ENCODE assay signal across 1 cellular context in genomic region chr1:185316163-185317033, GRCh38.
A peak's percentile ranks its signal among the peaks of the same experiment; 100 is the strongest.
TF ChIP-seq lines count a peak whose summit lies in the region.

No MANE protein-coding gene starts in this region.

TF ChIP-seq in HepG2, 621 proteins besides CTCF, POLR2A, EP300 and RAD21 (continued from another document and continues in another):
- no peak for TF ChIP-seq MBD4 (IDR thresholded peaks at IDR 0.05; ENCODE audit: borderline replicate concordance, low read length)
- no peak for TF ChIP-seq ONECUT2 (CRISPR knock-in tag; IDR thresholded peaks at IDR 0.05)
- no peak for TF ChIP-seq MEIS2 (CRISPR knock-in tag; IDR thresholded peaks at IDR 0.05)
- TF ChIP-seq, protein P1, sequence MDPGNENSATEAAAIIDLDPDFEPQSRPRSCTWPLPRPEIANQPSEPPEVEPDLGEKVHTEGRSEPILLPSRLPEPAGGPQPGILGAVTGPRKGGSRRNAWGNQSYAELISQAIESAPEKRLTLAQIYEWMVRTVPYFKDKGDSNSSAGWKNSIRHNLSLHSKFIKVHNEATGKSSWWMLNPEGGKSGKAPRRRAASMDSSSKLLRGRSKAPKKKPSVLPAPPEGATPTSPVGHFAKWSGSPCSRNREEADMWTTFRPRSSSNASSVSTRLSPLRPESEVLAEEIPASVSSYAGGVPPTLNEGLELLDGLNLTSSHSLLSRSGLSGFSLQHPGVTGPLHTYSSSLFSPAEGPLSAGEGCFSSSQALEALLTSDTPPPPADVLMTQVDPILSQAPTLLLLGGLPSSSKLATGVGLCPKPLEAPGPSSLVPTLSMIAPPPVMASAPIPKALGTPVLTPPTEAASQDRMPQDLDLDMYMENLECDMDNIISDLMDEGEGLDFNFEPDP (CRISPR knock-in tag; conservative IDR thresholded peaks at IDR 0.05), result no peak
- TF ChIP-seq SNAPC5 (CRISPR knock-in tag; IDR thresholded peaks at IDR 0.05; ENCODE audit: borderline replicate concordance), result no peak
- TF ChIP-seq PRPF4 (IDR thresholded peaks at IDR 0.05; ENCODE audit: low read depth, low read length, poor library complexity, severe bottlenecking), result no peak
- TF ChIP-seq MAFG (CRISPR knock-in tag; IDR thresholded peaks at IDR 0.05), result no peak
- peak; percentile 53 for TF ChIP-seq ASH2L (IDR thresholded peaks at IDR 0.05; ENCODE audit: insufficient read length, low read depth, low read length)
- no peak for TF ChIP-seq ETV5 (CRISPR knock-in tag; IDR thresholded peaks at IDR 0.05; ENCODE audit: borderline replicate concordance)
- TF ChIP-seq HOXA7 (CRISPR knock-in tag; IDR thresholded peaks at IDR 0.05), result no peak
- TF ChIP-seq PAXIP1 (CRISPR knock-in tag; conservative IDR thresholded peaks at IDR 0.05), result no peak
- TF ChIP-seq ZNF180 (CRISPR knock-in tag; IDR thresholded peaks at IDR 0.05; ENCODE audit: borderline replicate concordance, low read depth), result no peak
- no peak for TF ChIP-seq HMG20B (CRISPR knock-in tag; conservative IDR thresholded peaks at IDR 0.05)
- 0 out of 2 replicates have a peak, but pooled peaks have one; percentile 7 for TF ChIP-seq ZNF317 (CRISPR knock-in tag; IDR thresholded peaks at IDR 0.05)
- TF ChIP-seq FOXM1 (CRISPR knock-in tag; IDR thresholded peaks at IDR 0.05), result no peak
- TF ChIP-seq KLF16 (CRISPR knock-in tag; IDR thresholded peaks at IDR 0.05), result no peak
- 0 out of 2 replicates have a peak, but pooled peaks have one; percentile 1 for TF ChIP-seq ZBTB42 (CRISPR knock-in tag; IDR thresholded peaks at IDR 0.05)
- TF ChIP-seq SIX1 (CRISPR knock-in tag; IDR thresholded peaks at IDR 0.05; ENCODE audit: borderline replicate concordance), result no peak
- no peak for TF ChIP-seq ZNF17 (CRISPR knock-in tag; IDR thresholded peaks at IDR 0.05)
- TF ChIP-seq GLMP (CRISPR knock-in tag; IDR thresholded peaks at IDR 0.05; ENCODE audit: borderline replicate concordance), result no peak
- TF ChIP-seq NFRKB (IDR thresholded peaks at IDR 0.05), result no peak
- no peak for TF ChIP-seq NKX3-1 (CRISPR knock-in tag; IDR thresholded peaks at IDR 0.05)
- TF ChIP-seq NCOA1 (CRISPR knock-in tag; IDR thresholded peaks at IDR 0.05), result no peak
- TF ChIP-seq HOXA5 (CRISPR knock-in tag; IDR thresholded peaks at IDR 0.05), result no peak
- no peak for TF ChIP-seq ZNF382 (CRISPR knock-in tag; IDR thresholded peaks at IDR 0.05; ENCODE audit: borderline replicate concordance)
- TF ChIP-seq ZNF572 (CRISPR knock-in tag; IDR thresholded peaks at IDR 0.05), result no peak
- TF ChIP-seq CEBPZ (IDR thresholded peaks at IDR 0.05; ENCODE audit: low read length), result no peak
- TF ChIP-seq, protein P2, sequence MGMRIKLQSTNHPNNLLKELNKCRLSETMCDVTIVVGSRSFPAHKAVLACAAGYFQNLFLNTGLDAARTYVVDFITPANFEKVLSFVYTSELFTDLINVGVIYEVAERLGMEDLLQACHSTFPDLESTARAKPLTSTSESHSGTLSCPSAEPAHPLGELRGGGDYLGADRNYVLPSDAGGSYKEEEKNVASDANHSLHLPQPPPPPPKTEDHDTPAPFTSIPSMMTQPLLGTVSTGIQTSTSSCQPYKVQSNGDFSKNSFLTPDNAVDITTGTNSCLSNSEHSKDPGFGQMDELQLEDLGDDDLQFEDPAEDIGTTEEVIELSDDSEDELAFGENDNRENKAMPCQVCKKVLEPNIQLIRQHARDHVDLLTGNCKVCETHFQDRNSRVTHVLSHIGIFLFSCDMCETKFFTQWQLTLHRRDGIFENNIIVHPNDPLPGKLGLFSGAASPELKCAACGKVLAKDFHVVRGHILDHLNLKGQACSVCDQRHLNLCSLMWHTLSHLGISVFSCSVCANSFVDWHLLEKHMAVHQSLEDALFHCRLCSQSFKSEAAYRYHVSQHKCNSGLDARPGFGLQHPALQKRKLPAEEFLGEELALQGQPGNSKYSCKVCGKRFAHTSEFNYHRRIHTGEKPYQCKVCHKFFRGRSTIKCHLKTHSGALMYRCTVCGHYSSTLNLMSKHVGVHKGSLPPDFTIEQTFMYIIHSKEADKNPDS (CRISPR knock-in tag; IDR thresholded peaks at IDR 0.05), result no peak
- no peak; the same call in 1 of the 2 replicates for TF ChIP-seq ZNF446 (CRISPR knock-in tag; IDR thresholded peaks at IDR 0.05)
- TF ChIP-seq ZNF549 (CRISPR knock-in tag; IDR thresholded peaks at IDR 0.05), result no peak
- TF ChIP-seq ZFX (CRISPR knock-in tag; IDR thresholded peaks at IDR 0.05; ENCODE audit: low read depth), result peak; percentile 56; the same call in 1 of the 2 replicates
- TF ChIP-seq, protein P3, sequence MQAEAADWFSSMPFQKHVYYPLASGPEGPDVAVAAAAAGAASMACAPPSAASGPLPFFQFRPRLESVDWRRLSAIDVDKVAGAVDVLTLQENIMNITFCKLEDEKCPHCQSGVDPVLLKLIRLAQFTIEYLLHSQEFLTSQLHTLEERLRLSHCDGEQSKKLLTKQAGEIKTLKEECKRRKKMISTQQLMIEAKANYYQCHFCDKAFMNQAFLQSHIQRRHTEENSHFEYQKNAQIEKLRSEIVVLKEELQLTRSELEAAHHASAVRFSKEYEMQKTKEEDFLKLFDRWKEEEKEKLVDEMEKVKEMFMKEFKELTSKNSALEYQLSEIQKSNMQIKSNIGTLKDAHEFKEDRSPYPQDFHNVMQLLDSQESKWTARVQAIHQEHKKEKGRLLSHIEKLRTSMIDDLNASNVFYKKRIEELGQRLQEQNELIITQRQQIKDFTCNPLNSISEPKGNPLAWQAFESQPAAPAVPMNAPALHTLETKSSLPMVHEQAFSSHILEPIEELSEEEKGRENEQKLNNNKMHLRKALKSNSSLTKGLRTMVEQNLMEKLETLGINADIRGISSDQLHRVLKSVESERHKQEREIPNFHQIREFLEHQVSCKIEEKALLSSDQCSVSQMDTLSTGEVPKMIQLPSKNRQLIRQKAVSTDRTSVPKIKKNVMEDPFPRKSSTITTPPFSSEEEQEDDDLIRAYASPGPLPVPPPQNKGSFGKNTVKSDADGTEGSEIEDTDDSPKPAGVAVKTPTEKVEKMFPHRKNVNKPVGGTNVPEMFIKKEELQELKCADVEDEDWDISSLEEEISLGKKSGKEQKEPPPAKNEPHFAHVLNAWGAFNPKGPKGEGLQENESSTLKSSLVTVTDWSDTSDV (CRISPR knock-in tag; IDR thresholded peaks at IDR 0.05), result 0 out of 2 replicates have a peak, but pooled peaks have one; percentile 47
- TF ChIP-seq CREB3 (CRISPR knock-in tag; IDR thresholded peaks at IDR 0.05), result no peak
- TF ChIP-seq, protein P4, sequence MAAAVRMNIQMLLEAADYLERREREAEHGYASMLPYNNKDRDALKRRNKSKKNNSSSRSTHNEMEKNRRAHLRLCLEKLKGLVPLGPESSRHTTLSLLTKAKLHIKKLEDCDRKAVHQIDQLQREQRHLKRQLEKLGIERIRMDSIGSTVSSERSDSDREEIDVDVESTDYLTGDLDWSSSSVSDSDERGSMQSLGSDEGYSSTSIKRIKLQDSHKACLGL (CRISPR knock-in tag; IDR thresholded peaks at IDR 0.05), result peak; percentile 43
- TF ChIP-seq ZNF143 (CRISPR knock-in tag; IDR thresholded peaks at IDR 0.05), result no peak
- no peak for TF ChIP-seq PAF1 (CRISPR knock-in tag; IDR thresholded peaks at IDR 0.05)
- no peak; the same call in 1 of the 2 replicates for TF ChIP-seq ARNTL (CRISPR knock-in tag; IDR thresholded peaks at IDR 0.05)
- TF ChIP-seq PCBP1 (IDR thresholded peaks at IDR 0.05; ENCODE audit: borderline replicate concordance, low read depth, low read length), result peak; percentile 50; the same call in 1 of the 2 replicates
- TF ChIP-seq MYPOP (CRISPR knock-in tag; IDR thresholded peaks at IDR 0.05), result no peak
- TF ChIP-seq ZXDC (CRISPR knock-in tag; IDR thresholded peaks at IDR 0.05), result no peak
- no peak for TF ChIP-seq BRCA1 (CRISPR knock-in tag; IDR thresholded peaks at IDR 0.05)
- TF ChIP-seq SMC3 (IDR thresholded peaks at IDR 0.05; ENCODE audit: low read length), result no peak
- no peak for TF ChIP-seq FOSL1 (CRISPR knock-in tag; IDR thresholded peaks at IDR 0.05; ENCODE audit: borderline replicate concordance)
- TF ChIP-seq KMT2A (CRISPR knock-in tag; IDR thresholded peaks at IDR 0.05), result 0 out of 2 replicates have a peak, but pooled peaks have one; percentile 18
- no peak for TF ChIP-seq GZF1 (CRISPR knock-in tag; IDR thresholded peaks at IDR 0.05)
- no peak for TF ChIP-seq SIN3A (IDR thresholded peaks at IDR 0.05; ENCODE audit: borderline replicate concordance, low read depth, low read length)
